ENCODE assay signal across 8 cellular contexts in genomic region chr11:3947084-3947483, GRCh38.
DNase-seq lines count a peak whose midpoint lies in the region; ATAC-seq, FAIRE-seq and TF ChIP-seq lines count a peak whose summit lies in the region.

No MANE protein-coding gene starts in this region.

- WGBS in lung, 2 donors, result 20% methylated on average over 1 of the region's 1 CpG

- no peaks in the 10 kb centered on the region for H3K9me3 Mint-ChIP-seq in activated naive CD4-positive, alpha-beta T cell treated with anti-CD3 and anti-CD28 coated beads, Interleukin-2, amount 50 U/mL, for 72 hours

- no peaks in the 10 kb centered on the region for H3K36me3 ChIP-seq in lung (ENCODE audit: control insufficient read depth in 2 of 2, insufficient read depth in 2 of 2, low read length in 2 of 2)
- no peaks in the 10 kb centered on the region for H3K36me3 ChIP-seq in upper lobe of right lung

- no peak for TF ChIP-seq CTCF in lung (IDR thresholded peaks at IDR 0.05; ENCODE audit: control extremely low read depth, extremely low read depth)
- no peak for TF ChIP-seq CTCF in upper lobe of right lung (IDR thresholded peaks at IDR 0.05)

- ATAC-seq in GM21528 (IDR thresholded peaks at IDR 0.05; ENCODE audit: low FRiP score, unreplicated experiment) (peak; percentile 67), lung (ENCODE audit: insufficient read depth, low FRiP score) (peak; percentile 32), upper lobe of right lung (peak; percentile 73), GM21360 (IDR thresholded peaks at IDR 0.05; ENCODE audit: unreplicated experiment) (no peak)
- peak; percentile 82 to 89 for ATAC-seq in activated naive CD4-positive, alpha-beta T cell treated with anti-CD3 and anti-CD28 coated beads, Interleukin-2, amount 50 U/mL, for 72 hours

- peak; percentile 89 for DNase-seq in M059J (ENCODE audit: low read depth)
- DNase-seq in activated naive CD4-positive, alpha-beta T cell treated with anti-CD3 and anti-CD28 coated beads, Interleukin-2, amount 50 U/mL, for 72 hours (ENCODE audit: low spot score in 2 of 2), result peak; percentile 47 to 58
- no peak for DNase-seq in lung (ENCODE audit: low spot score)
- no peak for DNase-seq in upper lobe of right lung
- no peak for DNase-seq in HTR-8/SVneo (ENCODE audit: insufficient read length, low spot score)

- H3K4me3 ChIP-seq in GM08714 (ENCODE audit: low read length), result peak overlapping the region; percentile 43; the same call in 1 of the 2 replicates
- H3K4me3 ChIP-seq in lung, result no peak overlapping the region
- no peak overlapping the region for H3K4me3 ChIP-seq in upper lobe of right lung

- H3K4me1 ChIP-seq in lung (ENCODE audit: control insufficient read depth in 2 of 2, insufficient read depth in 2 of 2, low read length in 2 of 2), result peaks cover 8 to 44% of the 10 kb centered on the region in 2 donors
- H3K4me1 ChIP-seq in upper lobe of right lung, result peaks cover 72% of the 10 kb centered on the region

- H3K36me3 Mint-ChIP-seq in activated naive CD4-positive, alpha-beta T cell treated with anti-CD3 and anti-CD28 coated beads, Interleukin-2, amount 50 U/mL, for 72 hours, result peaks cover 0 to 49% of the 10 kb centered on the region in 2 donors

- intact Hi-C loops in upper lobe of right lung (cut with DNase I), result no loop called here

- H3K9me3 ChIP-seq in lung (ENCODE audit: control insufficient read depth in 2 of 2, insufficient read depth in 1 of 2, low read length in 1 of 2), result no peaks in the 10 kb centered on the region
- H3K9me3 ChIP-seq in upper lobe of right lung, result no peaks in the 10 kb centered on the region

- H3K27me3 ChIP-seq in lung (ENCODE audit: control insufficient read depth, insufficient read depth) (no peaks in the 10 kb centered on the region), upper lobe of right lung (no peaks in the 10 kb centered on the region)

- peak overlapping the region; percentile 92 to 93 for H3K27ac Mint-ChIP-seq in activated naive CD4-positive, alpha-beta T cell treated with anti-CD3 and anti-CD28 coated beads, Interleukin-2, amount 50 U/mL, for 72 hours

- peak overlapping the region; percentile 72 to 83 for H3K27ac ChIP-seq in lung (ENCODE audit: low read depth in 1 of 2, low read length in 1 of 2)
- H3K27ac ChIP-seq in upper lobe of right lung, result peak overlapping the region; percentile 78

- no peak for FAIRE-seq in HTR-8/SVneo (lab: Jason Lieb, UNC)

Comparison
In these comparisons a context has a peak if more than half of its experiments do, and no peak if none do; other contexts are left out.
1. DNase-seq: peak in M059J (single experiment) and activated naive CD4-positive, alpha-beta T cell treated with anti-CD3 and anti-CD28 coated beads, Interleukin-2, amount 50 U/mL, for 72 hours (2 of 2); none in lung (single experiment), upper lobe of right lung (single experiment) and HTR-8/SVneo (single experiment).